In the genomic region with DNA sequence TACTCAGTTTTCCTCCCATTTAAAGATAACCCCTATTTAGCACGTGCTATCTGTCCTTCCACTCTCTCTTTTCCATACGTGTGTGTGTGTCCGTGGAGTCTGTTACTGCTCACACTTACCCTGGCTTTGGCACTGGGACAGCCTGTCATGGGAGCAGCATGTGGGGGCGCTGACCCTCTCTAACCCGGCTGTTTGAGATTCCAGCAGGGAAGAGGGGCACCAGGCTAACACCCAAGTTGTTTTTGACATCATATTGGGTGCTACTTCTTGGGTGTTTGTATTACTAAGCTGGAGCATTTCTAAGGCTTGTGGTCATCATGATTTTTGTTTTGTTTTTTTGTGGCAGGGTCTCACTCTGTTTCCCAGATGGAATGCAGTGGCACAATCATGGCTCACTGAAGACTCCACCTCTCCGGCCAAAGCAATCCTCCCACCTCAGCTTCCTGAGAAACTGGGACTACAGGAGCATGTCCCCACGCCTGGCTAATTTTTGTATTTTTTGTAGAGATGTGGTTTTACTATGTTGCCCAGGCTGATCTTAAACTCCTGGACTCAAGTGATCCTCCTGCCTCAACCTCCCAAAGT, we compare ENCODE assay signal across 22 cellular contexts.
"Had no signal": no experiment of that assay in that cellular context is flagged by ENCODE, and none has a peak within 500 bp of the region (broad histone marks: within the 10 kb centered on the region; RNA-seq: fewer than 3 reads in every experiment).

No MANE protein-coding gene starts in this region.

- DNase-seq: activated CD4-positive, alpha-beta T cell treated with anti-CD3 and anti-CD28 coated beads, Interleukin-2, amount 10 ng/mL, durations not matched to agents 7 days and 5 days; activated CD4-positive, CD25-positive, alpha-beta regulatory T cell treated with anti-CD3 and anti-CD28 coated beads, Interleukin-2, amount 50 U/mL, for 72 hours; activated CD8-positive, alpha-beta T cell treated with anti-CD3 and anti-CD28 coated beads, Interleukin-2, amount 10 ng/mL, durations not matched to agents 7 days and 5 days; activated gamma-delta T cell treated with Interleukin-2 at 50 U/mL for 16 hours; anterior cingulate cortex; effector CD8-positive, alpha-beta T cell; esophagus squamous epithelium; heart left ventricle; left ventricle myocardium inferior; nucleus accumbens; stimulated activated CD4-positive, alpha-beta T cell treated with anti-CD3 and anti-CD28 coated beads, Interleukin-2, amount 100 ng/mL, for 24 hours; stomach; T-helper 2 cell; transverse colon; uterus; WERI-Rb-1 had no signal

- H3K9me3 Mint-ChIP-seq: activated CD4-positive, alpha-beta T cell treated with anti-CD3 and anti-CD28 coated beads, Interleukin-2, amount 10 ng/mL, durations not matched to agents 7 days and 5 days; dendritic cell treated with granulocyte-macrophage colony-stimulating factor and Interleukin-4, amounts not matched to agents 40 ng/mL and 50 ng/mL, for 4 days had no signal

- H3K4me3 ChIP-seq: esophagus squamous epithelium, gastroesophageal sphincter, heart left ventricle, left ventricle myocardium inferior, stomach, suprapubic skin, transverse colon, uterus had no signal

- H3K4me3 Mint-ChIP-seq: activated CD4-positive, alpha-beta T cell treated with anti-CD3 and anti-CD28 coated beads, Interleukin-2, amount 10 ng/mL, durations not matched to agents 7 days and 5 days; activated CD8-positive, alpha-beta T cell treated with anti-CD3 and anti-CD28 coated beads, Interleukin-2, amount 10 ng/mL, durations not matched to agents 7 days and 5 days; activated naive CD4-positive, alpha-beta T cell treated with anti-CD3 and anti-CD28 coated beads, Interleukin-2, amount 50 U/mL, for 24 hours; dendritic cell treated with granulocyte-macrophage colony-stimulating factor and Interleukin-4, amounts not matched to agents 40 ng/mL and 50 ng/mL, for 4 days; stimulated activated memory B cell treated with anti-CD40 and anti-IgM and Interleukin-4, amounts not matched to agents 10 μg/mL and 1 μg/mL and 100 μg/mL, for 72 hours had no signal

- H3K36me3 Mint-ChIP-seq: brain; stimulated activated memory B cell treated with anti-CD40 and anti-IgM and Interleukin-4, amounts not matched to agents 10 μg/mL and 1 μg/mL and 100 μg/mL, for 72 hours had no signal

- H3K27ac ChIP-seq: esophagus squamous epithelium, gastroesophageal sphincter, heart left ventricle, left ventricle myocardium inferior, stomach, suprapubic skin, transverse colon, uterus, WERI-Rb-1 had no signal

- ATAC-seq: activated CD8-positive, alpha-beta T cell treated with anti-CD3 and anti-CD28 coated beads, Interleukin-2, amount 10 ng/mL, durations not matched to agents 7 days and 5 days; gastroesophageal sphincter; heart left ventricle; stimulated activated memory B cell treated with anti-CD40 and anti-IgM and Interleukin-4, amounts not matched to agents 10 μg/mL and 1 μg/mL and 100 μg/mL, for 72 hours had no signal

- H3K27ac Mint-ChIP-seq: activated CD4-positive, alpha-beta T cell treated with anti-CD3 and anti-CD28 coated beads, Interleukin-2, amount 10 ng/mL, durations not matched to agents 7 days and 5 days; activated CD8-positive, alpha-beta T cell treated with anti-CD3 and anti-CD28 coated beads, Interleukin-2, amount 10 ng/mL, durations not matched to agents 7 days and 5 days; activated naive CD4-positive, alpha-beta T cell treated with anti-CD3 and anti-CD28 coated beads, Interleukin-2, amount 50 U/mL, for 24 hours; dendritic cell treated with granulocyte-macrophage colony-stimulating factor and Interleukin-4, amounts not matched to agents 40 ng/mL and 50 ng/mL, for 4 days; stimulated activated memory B cell treated with anti-CD40 and anti-IgM and Interleukin-4, amounts not matched to agents 10 μg/mL and 1 μg/mL and 100 μg/mL, for 72 hours had no signal

- H3K27me3 ChIP-seq: uterus had no signal

- H3K4me1 Mint-ChIP-seq: activated CD4-positive, alpha-beta T cell treated with anti-CD3 and anti-CD28 coated beads, Interleukin-2, amount 10 ng/mL, durations not matched to agents 7 days and 5 days; activated naive CD4-positive, alpha-beta T cell treated with anti-CD3 and anti-CD28 coated beads, Interleukin-2, amount 50 U/mL, for 24 hours; stimulated activated memory B cell treated with anti-CD40 and anti-IgM and Interleukin-4, amounts not matched to agents 10 μg/mL and 1 μg/mL and 100 μg/mL, for 72 hours had no signal

- H3K36me3 ChIP-seq: esophagus squamous epithelium, gastroesophageal sphincter, heart left ventricle, left ventricle myocardium inferior, stomach, suprapubic skin, transverse colon, uterus, WERI-Rb-1 had no signal

- H3K4me1 ChIP-seq: esophagus squamous epithelium, gastroesophageal sphincter, heart left ventricle, left ventricle myocardium inferior, stomach, suprapubic skin, transverse colon, uterus had no signal

- H3K9me3 ChIP-seq: esophagus squamous epithelium, suprapubic skin, transverse colon, uterus had no signal
